1 cellular context compared by ENCODE assay signal in genomic region chr18:9876523-9876866, GRCh38.
TF ChIP-seq lines count a peak whose summit lies in the region.

No MANE protein-coding gene starts in this region.

TF ChIP-seq in HepG2, 621 proteins besides CTCF, POLR2A, EP300 and RAD21:
- no peak for TF ChIP-seq SRSF4 (IDR thresholded peaks at IDR 0.05; ENCODE audit: low read depth, low read length, poor library complexity, severe bottlenecking)
- no peak for TF ChIP-seq TFE3 (CRISPR knock-in tag; IDR thresholded peaks at IDR 0.05)
